Comparison of ENCODE assay signal across 1 cellular context in genomic region chr4:54645830-54646229, GRCh38.
TF ChIP-seq lines count a peak whose summit lies in the region.

No MANE protein-coding gene starts in this region.

TF ChIP-seq in SK-N-SH treated with all-trans-retinoic acid at 6 μM for 48 hours, 23 proteins besides CTCF, POLR2A, EP300 and RAD21 (continued from another document):
- TF ChIP-seq ZFP30 (CRISPR knock-in tag; IDR thresholded peaks at IDR 0.05) (no peak), ZFP3 (CRISPR knock-in tag; IDR thresholded peaks at IDR 0.05) (no peak), TCF4 (CRISPR knock-in tag; IDR thresholded peaks at IDR 0.05; ENCODE audit: borderline replicate concordance) (no peak), ZC3H10 (CRISPR knock-in tag; IDR thresholded peaks at IDR 0.05) (no peak), POU6F1 (CRISPR knock-in tag; IDR thresholded peaks at IDR 0.05; ENCODE audit: borderline replicate concordance, low read depth) (no peak), GLIS3 (CRISPR knock-in tag; IDR thresholded peaks at IDR 0.05) (no peak), ZNF8 (CRISPR knock-in tag; IDR thresholded peaks at IDR 0.05) (no peak), TSHZ2 (CRISPR knock-in tag; IDR thresholded peaks at IDR 0.05) (no peak), ZNF565 (CRISPR knock-in tag; conservative IDR thresholded peaks at IDR 0.05; ENCODE audit: low read depth) (no peak), CSDC2 (CRISPR knock-in tag; IDR thresholded peaks at IDR 0.05) (no peak)
